Comparison of ENCODE assay signal across 12 cellular contexts in genomic region chr15:99167640-99168039, GRCh38.
DNase-seq lines count a peak whose midpoint lies in the region; ATAC-seq and TF ChIP-seq lines count a peak whose summit lies in the region.
"Had no signal": no experiment of that assay in that cellular context is flagged by ENCODE, and none has a peak within 500 bp of the region (broad histone marks: within the 10 kb centered on the region; RNA-seq: fewer than 3 reads in every experiment).

No MANE protein-coding gene starts in this region.

- no peaks in the 10 kb centered on the region for H3K79me2 ChIP-seq in parathyroid adenoma

- ATAC-seq in GM19463 (IDR thresholded peaks at IDR 0.05; ENCODE audit: unreplicated experiment) (peak; percentile 79), HG03039 (IDR thresholded peaks at IDR 0.05; ENCODE audit: unreplicated experiment) (no peak)
- ATAC-seq: activated naive CD4-positive, alpha-beta T cell treated with anti-CD3 and anti-CD28 coated beads, Interleukin-2, amount 50 U/mL, for 72 hours had no signal

- no peak overlapping the region for H3K4me2 ChIP-seq in parathyroid adenoma (ENCODE audit: low read length)

- H3K4me1 ChIP-seq in parathyroid adenoma (peaks cover 9% of the 10 kb centered on the region), adrenal gland (replicated peaks in 1 of 2) (peaks cover 0 to 17% of the 10 kb centered on the region in 2 donors)

- H3K9me3 ChIP-seq in parathyroid adenoma (ENCODE audit: control insufficient read depth, low read length): no peaks in the 10 kb centered on the region
- H3K9me3 ChIP-seq in adrenal gland (replicated peaks in 1 of 3): no peaks in the 10 kb centered on the region

- H3K9ac ChIP-seq in parathyroid adenoma: no peak overlapping the region

- H3K27me3 ChIP-seq in parathyroid adenoma (ENCODE audit: control insufficient read depth, insufficient read depth, low read length) (no peaks in the 10 kb centered on the region), adrenal gland (no peaks in the 10 kb centered on the region)

- H3K36me3 ChIP-seq in parathyroid adenoma (ENCODE audit: control insufficient read depth, insufficient read depth, low read length) (no peaks in the 10 kb centered on the region), adrenal gland (replicated peaks in 1 of 2) (peaks cover 0 to 2% of the 10 kb centered on the region in 2 donors)

- intact Hi-C loops in adrenal gland (cut with DNase I): no loop called here

- 89 to 94% (median 91%) methylated on average over 6 of the region's 6 CpGs for WGBS in adrenal gland, 4 donors

- H2AFZ ChIP-seq in parathyroid adenoma: peak overlapping the region; percentile 38

- TF ChIP-seq POLR2A in adrenal gland (IDR thresholded peaks at IDR 0.05): no peak

- peak overlapping the region; percentile 51 for H3K27ac ChIP-seq in parathyroid adenoma
- H3K27ac ChIP-seq in adrenal gland: no peak overlapping the region

- TF ChIP-seq CTCF in parathyroid adenoma (IDR thresholded peaks at IDR 0.05) (no peak), adrenal gland (IDR thresholded peaks at IDR 0.05) (no peak)

- no peak overlapping the region for H3K4me3 ChIP-seq in parathyroid adenoma (ENCODE audit: low read depth, low read length)
- no peak overlapping the region for H3K4me3 ChIP-seq in adrenal gland

- DNase-seq in COLO829 (ENCODE audit: low spot score) (peak; percentile 56), Kasumi-1 (lab: John Stamatoyannopoulos, UW) (peak; percentile 83), hypothalamus (lab: John Stamatoyannopoulos, UW) (no peak), adrenal gland (no peak), C1 segment of cervical spinal cord (lab: John Stamatoyannopoulos, UW) (no peak)
- DNase-seq: ACHN, NCI-H1105 treated with DMSO at 0.1 percent for 48 hours, RPMI8226 had no signal

Comparison
In these comparisons a context has a peak if more than half of its experiments do, and no peak if none do; other contexts are left out.
1. DNase-seq: peak in COLO829 (single experiment) and Kasumi-1 (2 of 2); none in hypothalamus (0 of 51), adrenal gland (0 of 7) and C1 segment of cervical spinal cord (0 of 14).